15 cellular contexts compared by ENCODE assay signal in the genomic region with DNA sequence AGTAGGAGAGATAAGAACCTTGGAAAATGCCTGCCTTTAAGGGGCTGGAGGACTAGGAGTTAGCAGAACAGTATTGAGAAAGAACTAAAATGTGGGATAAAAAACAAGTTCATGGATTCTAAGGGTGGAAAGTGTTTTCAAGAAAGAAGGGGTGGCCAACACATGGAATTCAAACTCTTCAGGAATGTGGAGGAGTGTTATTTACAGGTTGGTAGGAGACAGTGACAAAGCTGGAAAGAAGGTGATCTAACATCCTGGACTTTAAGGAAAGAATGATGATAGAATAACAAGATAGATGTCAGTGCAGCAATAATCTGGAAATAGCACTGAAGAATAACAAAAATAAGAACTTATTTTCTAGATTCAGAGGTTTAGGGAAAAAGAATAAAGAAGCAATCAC. TPM values are rescaled to one million over a fixed set of nuclear protein-coding genes. Genes with fewer than 3 reads are reported as not detected.
DNase-seq lines count a peak whose midpoint lies in the region; TF ChIP-seq lines count a peak whose summit lies in the region.
"Had no signal": no experiment of that assay in that cellular context is flagged by ENCODE, and none has a peak within 500 bp of the region (broad histone marks: within the 10 kb centered on the region; RNA-seq: fewer than 3 reads in every experiment).

No MANE protein-coding gene starts in this region.

- POLR2A ChIA-PET in Caco-2 (lab: Charles Lee), result interaction anchor here (0.7 kb wide), 1 partner anchor 51 kb away, joined by 3 read pairs; no protein-coding TSS in a partner anchor
- POLR2A ChIA-PET in A673 (lab: Charles Lee; ENCODE audit: low non-redundant PET), result no interaction called here

- peak overlapping the region; percentile 11 for H3K4me3 Mint-ChIP-seq in Caco-2 (ENCODE audit: unreplicated experiment)
- H3K4me3 Mint-ChIP-seq: CD14-positive monocyte; CD8-positive, alpha-beta T cell; HFFc6 had no signal

- H3K36me3 ChIP-seq in Caco-2 (ENCODE audit: control insufficient read depth, insufficient read depth, low read length) (no peaks in the 10 kb centered on the region), A673 (ENCODE audit: insufficient read depth, low read length, poor library complexity, severe bottlenecking) (no peaks in the 10 kb centered on the region)

- H3K9me3 ChIP-seq in Caco-2, result no peaks in the 10 kb centered on the region
- H3K9me3 ChIP-seq in A673 (ENCODE audit: low read depth, low read length, poor library complexity, severe bottlenecking), result no peaks in the 10 kb centered on the region

- H3K4me1 Mint-ChIP-seq in Caco-2 (ENCODE audit: low read depth, unreplicated experiment), result peaks cover 19% of the 10 kb centered on the region

- H3K36me3 Mint-ChIP-seq in Caco-2 (ENCODE audit: insufficient read depth, unreplicated experiment), result peaks cover 12% of the 10 kb centered on the region
- H3K36me3 Mint-ChIP-seq: CD14-positive monocyte; CD8-positive, alpha-beta T cell had no signal

- CTCF ChIA-PET in Caco-2 (lab: Charles Lee) (no interaction called here), A673 (lab: Charles Lee) (no interaction called here)

- no peak overlapping the region for H3K4me3 ChIP-seq in Caco-2 (ENCODE audit: low read depth, low read length)
- no peak overlapping the region for H3K4me3 ChIP-seq in A673 (ENCODE audit: low read depth, low read length, poor library complexity, severe bottlenecking)

- H3K27ac Mint-ChIP-seq in Caco-2 (ENCODE audit: unreplicated experiment), result peak overlapping the region; percentile 90
- H3K27ac Mint-ChIP-seq: CD14-positive monocyte; CD8-positive, alpha-beta T cell; HFFc6 had no signal

- no peaks in the 10 kb centered on the region for H3K27me3 Mint-ChIP-seq in Caco-2 (ENCODE audit: insufficient read depth, unreplicated experiment)

- H3K27me3 ChIP-seq in Caco-2 (replicated peaks; ENCODE audit: control insufficient read depth, insufficient read depth, low read length) (no peaks in the 10 kb centered on the region), A673 (replicated peaks; ENCODE audit: insufficient read depth, low read depth, low read length, poor library complexity) (peaks cover 21% of the 10 kb centered on the region)

- intact Hi-C loops in Caco-2 (cut with micrococcal nuclease; ENCODE audit: unreplicated experiment) (loop anchor here (2.0 to 5.0 kb wide), 2 partner anchors 43 to 176 kb away; no protein-coding TSS in a partner anchor), A673 (cut with micrococcal nuclease; ENCODE audit: unreplicated experiment) (no loop called here)

- DNase-seq in Caco-2 (peak in 1 of 2 experiments; percentile 29), amniotic epithelial cell (ENCODE audit: low read depth) (peak; percentile 37), kidney glomerular epithelial cell (lab: John Stamatoyannopoulos, UW) (peak; percentile 90), renal cortical epithelial cell (ENCODE audit: low read depth) (peak; percentile 30), dedifferentiated amniotic fluid mesenchymal stem cell (ENCODE audit: extremely low spot score) (no peak), D341Med (ENCODE audit: low spot score) (no peak), A673 (ENCODE audit: low spot score) (no peak)
- no peak for DNase-seq in stimulated activated CD4-positive, alpha-beta T cell treated with anti-CD3 and anti-CD28 coated beads, Interleukin-15, amount 100 ng/mL, for 24 hours
- DNase-seq: CD8-positive, alpha-beta T cell; DMS153; DMS79 treated with DMSO at 0.1 percent for 48 hours; EL; HCEC 1CT; HFFc6 had no signal

- BruUV-seq in Caco-2 (replicated peaks; lab: Mats Ljungman, UMichigan) (no TSS peak), A673 (replicated peaks; lab: Mats Ljungman, UMichigan) (no TSS peak)

- H3K4me1 ChIP-seq in Caco-2, result peaks cover 21% of the 10 kb centered on the region
- H3K4me1 ChIP-seq in A673 (ENCODE audit: insufficient read depth, low read length, poor library complexity, severe bottlenecking), result no peaks in the 10 kb centered on the region

- TF ChIP-seq CTCF in Caco-2 (IDR thresholded peaks at IDR 0.05; ENCODE audit: insufficient read depth in 1 of 2, low read depth in 1 of 2, low read length in 1 of 2, severe bottlenecking in 1 of 2, unreplicated experiment in 1 of 2) (no peak), A673 (conservative IDR thresholded peaks at IDR 0.05; ENCODE audit: low read depth, low read length) (no peak)

- no peak overlapping the region for H3K27ac ChIP-seq in A673 (ENCODE audit: low read depth, low read length, poor library complexity, severe bottlenecking)

- H3K9me3 Mint-ChIP-seq in Caco-2 (ENCODE audit: unreplicated experiment), result no peaks in the 10 kb centered on the region
- H3K9me3 Mint-ChIP-seq: CD8-positive, alpha-beta T cell had no signal

RNA-seq across cellular contexts. Expression of a gene that starts 54.0 kb away (rescaled TPM):
- total RNA-seq in Caco-2 (2022) (60.8 and 64.4 TPM in 2 replicates), renal cortical epithelial cell (31.2 and 38.2 TPM in 2 replicates), A673 (2021) (31.3 and 36.0 TPM in 2 replicates)

Comparison
In these comparisons a context has a peak if more than half of its experiments do, and no peak if none do; other contexts are left out.
1. DNase-seq: peak in amniotic epithelial cell (single experiment), kidney glomerular epithelial cell (single experiment) and renal cortical epithelial cell (single experiment); none in dedifferentiated amniotic fluid mesenchymal stem cell (single experiment), stimulated activated CD4-positive, alpha-beta T cell treated with anti-CD3 and anti-CD28 coated beads, Interleukin-15, amount 100 ng/mL, for 24 hours (single experiment), D341Med (single experiment) and A673 (single experiment).